ENCODE assay signal across 1 cellular context in the genomic region with DNA sequence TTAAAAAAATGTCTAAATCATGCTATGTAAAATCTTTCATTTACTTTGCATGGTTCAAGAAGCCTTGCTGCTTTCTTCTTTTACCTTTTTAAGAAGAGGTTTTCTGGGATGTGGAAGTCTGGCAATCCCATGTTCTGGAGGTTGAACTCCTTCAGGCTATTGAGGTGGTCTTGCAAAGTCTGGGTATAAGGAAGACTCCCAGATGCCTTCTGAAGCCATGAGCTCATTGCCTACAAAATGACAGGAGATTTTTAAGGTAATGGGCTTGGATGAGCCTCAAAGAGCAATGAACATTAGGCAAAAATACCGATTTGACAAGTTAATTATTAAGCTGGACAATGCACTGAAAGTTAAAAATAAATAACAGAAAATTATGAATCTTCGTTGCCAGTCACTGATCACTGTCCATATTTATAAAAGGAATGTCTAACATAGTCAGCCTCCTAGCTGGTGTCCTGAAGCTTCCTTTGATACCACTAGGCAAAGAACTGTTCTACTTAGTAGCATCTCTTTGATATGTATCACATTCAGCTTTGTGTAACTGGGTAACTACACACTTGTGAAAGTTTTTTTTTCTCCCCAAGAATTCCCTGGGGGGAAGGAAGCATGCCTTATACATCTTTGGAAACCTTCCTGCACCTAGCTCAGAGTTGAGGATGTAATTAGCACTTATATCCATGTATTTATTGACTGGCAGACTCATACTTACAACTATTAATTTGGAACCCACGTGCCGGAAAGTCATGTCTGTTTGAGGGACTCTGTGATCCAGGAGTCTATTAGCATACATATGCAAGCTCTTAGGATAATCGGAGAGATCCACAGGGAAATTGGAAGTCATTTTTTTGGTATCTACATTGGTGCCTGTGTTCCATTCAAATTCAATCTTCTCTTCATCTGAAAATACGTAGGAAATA.
TF ChIP-seq lines count a peak whose summit lies in the region.

No MANE protein-coding gene starts in this region.

TF ChIP-seq in HepG2, 621 proteins besides CTCF, POLR2A, EP300 and RAD21 (continued from another document and continues in another):
- TF ChIP-seq, protein P1, sequence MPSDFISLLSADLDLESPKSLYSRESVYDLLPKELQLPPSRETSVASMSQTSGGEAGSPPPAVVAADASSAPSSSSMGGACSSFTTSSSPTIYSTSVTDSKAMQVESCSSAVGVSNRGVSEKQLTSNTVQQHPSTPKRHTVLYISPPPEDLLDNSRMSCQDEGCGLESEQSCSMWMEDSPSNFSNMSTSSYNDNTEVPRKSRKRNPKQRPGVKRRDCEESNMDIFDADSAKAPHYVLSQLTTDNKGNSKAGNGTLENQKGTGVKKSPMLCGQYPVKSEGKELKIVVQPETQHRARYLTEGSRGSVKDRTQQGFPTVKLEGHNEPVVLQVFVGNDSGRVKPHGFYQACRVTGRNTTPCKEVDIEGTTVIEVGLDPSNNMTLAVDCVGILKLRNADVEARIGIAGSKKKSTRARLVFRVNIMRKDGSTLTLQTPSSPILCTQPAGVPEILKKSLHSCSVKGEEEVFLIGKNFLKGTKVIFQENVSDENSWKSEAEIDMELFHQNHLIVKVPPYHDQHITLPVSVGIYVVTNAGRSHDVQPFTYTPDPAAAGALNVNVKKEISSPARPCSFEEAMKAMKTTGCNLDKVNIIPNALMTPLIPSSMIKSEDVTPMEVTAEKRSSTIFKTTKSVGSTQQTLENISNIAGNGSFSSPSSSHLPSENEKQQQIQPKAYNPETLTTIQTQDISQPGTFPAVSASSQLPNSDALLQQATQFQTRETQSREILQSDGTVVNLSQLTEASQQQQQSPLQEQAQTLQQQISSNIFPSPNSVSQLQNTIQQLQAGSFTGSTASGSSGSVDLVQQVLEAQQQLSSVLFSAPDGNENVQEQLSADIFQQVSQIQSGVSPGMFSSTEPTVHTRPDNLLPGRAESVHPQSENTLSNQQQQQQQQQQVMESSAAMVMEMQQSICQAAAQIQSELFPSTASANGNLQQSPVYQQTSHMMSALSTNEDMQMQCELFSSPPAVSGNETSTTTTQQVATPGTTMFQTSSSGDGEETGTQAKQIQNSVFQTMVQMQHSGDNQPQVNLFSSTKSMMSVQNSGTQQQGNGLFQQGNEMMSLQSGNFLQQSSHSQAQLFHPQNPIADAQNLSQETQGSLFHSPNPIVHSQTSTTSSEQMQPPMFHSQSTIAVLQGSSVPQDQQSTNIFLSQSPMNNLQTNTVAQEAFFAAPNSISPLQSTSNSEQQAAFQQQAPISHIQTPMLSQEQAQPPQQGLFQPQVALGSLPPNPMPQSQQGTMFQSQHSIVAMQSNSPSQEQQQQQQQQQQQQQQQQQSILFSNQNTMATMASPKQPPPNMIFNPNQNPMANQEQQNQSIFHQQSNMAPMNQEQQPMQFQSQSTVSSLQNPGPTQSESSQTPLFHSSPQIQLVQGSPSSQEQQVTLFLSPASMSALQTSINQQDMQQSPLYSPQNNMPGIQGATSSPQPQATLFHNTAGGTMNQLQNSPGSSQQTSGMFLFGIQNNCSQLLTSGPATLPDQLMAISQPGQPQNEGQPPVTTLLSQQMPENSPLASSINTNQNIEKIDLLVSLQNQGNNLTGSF (CRISPR knock-in tag; IDR thresholded peaks at IDR 0.05), result no peak
- no peak for TF ChIP-seq NCOA5 (CRISPR knock-in tag; IDR thresholded peaks at IDR 0.05)
- TF ChIP-seq, protein P2, sequence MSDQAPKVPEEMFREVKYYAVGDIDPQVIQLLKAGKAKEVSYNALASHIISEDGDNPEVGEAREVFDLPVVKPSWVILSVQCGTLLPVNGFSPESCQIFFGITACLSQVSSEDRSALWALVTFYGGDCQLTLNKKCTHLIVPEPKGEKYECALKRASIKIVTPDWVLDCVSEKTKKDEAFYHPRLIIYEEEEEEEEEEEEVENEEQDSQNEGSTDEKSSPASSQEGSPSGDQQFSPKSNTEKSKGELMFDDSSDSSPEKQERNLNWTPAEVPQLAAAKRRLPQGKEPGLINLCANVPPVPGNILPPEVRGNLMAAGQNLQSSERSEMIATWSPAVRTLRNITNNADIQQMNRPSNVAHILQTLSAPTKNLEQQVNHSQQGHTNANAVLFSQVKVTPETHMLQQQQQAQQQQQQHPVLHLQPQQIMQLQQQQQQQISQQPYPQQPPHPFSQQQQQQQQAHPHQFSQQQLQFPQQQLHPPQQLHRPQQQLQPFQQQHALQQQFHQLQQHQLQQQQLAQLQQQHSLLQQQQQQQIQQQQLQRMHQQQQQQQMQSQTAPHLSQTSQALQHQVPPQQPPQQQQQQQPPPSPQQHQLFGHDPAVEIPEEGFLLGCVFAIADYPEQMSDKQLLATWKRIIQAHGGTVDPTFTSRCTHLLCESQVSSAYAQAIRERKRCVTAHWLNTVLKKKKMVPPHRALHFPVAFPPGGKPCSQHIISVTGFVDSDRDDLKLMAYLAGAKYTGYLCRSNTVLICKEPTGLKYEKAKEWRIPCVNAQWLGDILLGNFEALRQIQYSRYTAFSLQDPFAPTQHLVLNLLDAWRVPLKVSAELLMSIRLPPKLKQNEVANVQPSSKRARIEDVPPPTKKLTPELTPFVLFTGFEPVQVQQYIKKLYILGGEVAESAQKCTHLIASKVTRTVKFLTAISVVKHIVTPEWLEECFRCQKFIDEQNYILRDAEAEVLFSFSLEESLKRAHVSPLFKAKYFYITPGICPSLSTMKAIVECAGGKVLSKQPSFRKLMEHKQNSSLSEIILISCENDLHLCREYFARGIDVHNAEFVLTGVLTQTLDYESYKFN (CRISPR knock-in tag; conservative IDR thresholded peaks at IDR 0.05), result 0 out of 2 replicates have a peak, but pooled peaks have one; percentile 27
- peak; percentile 86 for TF ChIP-seq SRSF4 (IDR thresholded peaks at IDR 0.05; ENCODE audit: low read depth, low read length, poor library complexity, severe bottlenecking)
- TF ChIP-seq RBFOX2 (IDR thresholded peaks at IDR 0.05; ENCODE audit: low read depth, low read length), result peak; percentile 76
- TF ChIP-seq, protein P3, sequence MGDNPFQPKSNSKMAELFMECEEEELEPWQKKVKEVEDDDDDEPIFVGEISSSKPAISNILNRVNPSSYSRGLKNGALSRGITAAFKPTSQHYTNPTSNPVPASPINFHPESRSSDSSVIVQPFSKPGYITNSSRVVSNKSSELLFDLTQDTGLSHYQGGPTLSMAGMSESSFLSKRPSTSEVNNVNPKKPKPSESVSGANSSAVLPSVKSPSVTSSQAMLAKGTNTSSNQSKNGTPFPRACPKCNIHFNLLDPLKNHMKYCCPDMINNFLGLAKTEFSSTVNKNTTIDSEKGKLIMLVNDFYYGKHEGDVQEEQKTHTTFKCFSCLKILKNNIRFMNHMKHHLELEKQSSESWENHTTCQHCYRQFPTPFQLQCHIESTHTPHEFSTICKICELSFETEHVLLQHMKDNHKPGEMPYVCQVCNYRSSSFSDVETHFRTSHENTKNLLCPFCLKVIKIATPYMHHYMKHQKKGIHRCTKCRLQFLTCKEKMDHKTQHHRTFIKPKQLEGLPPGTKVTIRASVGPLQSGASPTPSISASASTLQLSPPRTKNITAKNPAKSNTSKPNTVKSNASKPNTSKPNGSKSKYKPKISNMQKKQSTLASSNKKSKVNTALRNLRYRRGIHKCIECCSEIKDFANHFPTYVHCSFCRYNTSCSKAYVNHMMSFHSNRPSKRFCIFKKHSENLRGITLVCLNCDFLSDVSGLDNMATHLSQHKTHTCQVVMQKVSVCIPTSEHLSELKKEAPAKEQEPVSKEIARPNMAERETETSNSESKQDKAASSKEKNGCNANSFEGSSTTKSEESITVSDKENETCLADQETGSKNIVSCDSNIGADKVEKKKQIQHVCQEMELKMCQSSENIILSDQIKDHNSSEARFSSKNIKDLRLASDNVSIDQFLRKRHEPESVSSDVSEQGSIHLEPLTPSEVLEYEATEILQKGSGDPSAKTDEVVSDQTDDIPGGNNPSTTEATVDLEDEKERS (CRISPR knock-in tag; IDR thresholded peaks at IDR 0.05), result no peak
- TF ChIP-seq CEBPG (CRISPR knock-in tag; IDR thresholded peaks at IDR 0.05), result no peak
- TF ChIP-seq, protein P4, sequence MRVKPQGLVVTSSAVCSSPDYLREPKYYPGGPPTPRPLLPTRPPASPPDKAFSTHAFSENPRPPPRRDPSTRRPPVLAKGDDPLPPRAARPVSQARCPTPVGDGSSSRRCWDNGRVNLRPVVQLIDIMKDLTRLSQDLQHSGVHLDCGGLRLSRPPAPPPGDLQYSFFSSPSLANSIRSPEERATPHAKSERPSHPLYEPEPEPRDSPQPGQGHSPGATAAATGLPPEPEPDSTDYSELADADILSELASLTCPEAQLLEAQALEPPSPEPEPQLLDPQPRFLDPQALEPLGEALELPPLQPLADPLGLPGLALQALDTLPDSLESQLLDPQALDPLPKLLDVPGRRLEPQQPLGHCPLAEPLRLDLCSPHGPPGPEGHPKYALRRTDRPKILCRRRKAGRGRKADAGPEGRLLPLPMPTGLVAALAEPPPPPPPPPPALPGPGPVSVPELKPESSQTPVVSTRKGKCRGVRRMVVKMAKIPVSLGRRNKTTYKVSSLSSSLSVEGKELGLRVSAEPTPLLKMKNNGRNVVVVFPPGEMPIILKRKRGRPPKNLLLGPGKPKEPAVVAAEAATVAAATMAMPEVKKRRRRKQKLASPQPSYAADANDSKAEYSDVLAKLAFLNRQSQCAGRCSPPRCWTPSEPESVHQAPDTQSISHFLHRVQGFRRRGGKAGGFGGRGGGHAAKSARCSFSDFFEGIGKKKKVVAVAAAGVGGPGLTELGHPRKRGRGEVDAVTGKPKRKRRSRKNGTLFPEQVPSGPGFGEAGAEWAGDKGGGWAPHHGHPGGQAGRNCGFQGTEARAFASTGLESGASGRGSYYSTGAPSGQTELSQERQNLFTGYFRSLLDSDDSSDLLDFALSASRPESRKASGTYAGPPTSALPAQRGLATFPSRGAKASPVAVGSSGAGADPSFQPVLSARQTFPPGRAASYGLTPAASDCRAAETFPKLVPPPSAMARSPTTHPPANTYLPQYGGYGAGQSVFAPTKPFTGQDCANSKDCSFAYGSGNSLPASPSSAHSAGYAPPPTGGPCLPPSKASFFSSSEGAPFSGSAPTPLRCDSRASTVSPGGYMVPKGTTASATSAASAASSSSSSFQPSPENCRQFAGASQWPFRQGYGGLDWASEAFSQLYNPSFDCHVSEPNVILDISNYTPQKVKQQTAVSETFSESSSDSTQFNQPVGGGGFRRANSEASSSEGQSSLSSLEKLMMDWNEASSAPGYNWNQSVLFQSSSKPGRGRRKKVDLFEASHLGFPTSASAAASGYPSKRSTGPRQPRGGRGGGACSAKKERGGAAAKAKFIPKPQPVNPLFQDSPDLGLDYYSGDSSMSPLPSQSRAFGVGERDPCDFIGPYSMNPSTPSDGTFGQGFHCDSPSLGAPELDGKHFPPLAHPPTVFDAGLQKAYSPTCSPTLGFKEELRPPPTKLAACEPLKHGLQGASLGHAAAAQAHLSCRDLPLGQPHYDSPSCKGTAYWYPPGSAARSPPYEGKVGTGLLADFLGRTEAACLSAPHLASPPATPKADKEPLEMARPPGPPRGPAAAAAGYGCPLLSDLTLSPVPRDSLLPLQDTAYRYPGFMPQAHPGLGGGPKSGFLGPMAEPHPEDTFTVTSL (CRISPR knock-in tag; IDR thresholded peaks at IDR 0.05; ENCODE audit: borderline replicate concordance), result no peak
- TF ChIP-seq ZSCAN31 (CRISPR knock-in tag; IDR thresholded peaks at IDR 0.05; ENCODE audit: low read depth), result no peak
- no peak for TF ChIP-seq ZNF20 (CRISPR knock-in tag; IDR thresholded peaks at IDR 0.05)
- TF ChIP-seq RORA (CRISPR knock-in tag; IDR thresholded peaks at IDR 0.05), result no peak
- TF ChIP-seq, protein P5, sequence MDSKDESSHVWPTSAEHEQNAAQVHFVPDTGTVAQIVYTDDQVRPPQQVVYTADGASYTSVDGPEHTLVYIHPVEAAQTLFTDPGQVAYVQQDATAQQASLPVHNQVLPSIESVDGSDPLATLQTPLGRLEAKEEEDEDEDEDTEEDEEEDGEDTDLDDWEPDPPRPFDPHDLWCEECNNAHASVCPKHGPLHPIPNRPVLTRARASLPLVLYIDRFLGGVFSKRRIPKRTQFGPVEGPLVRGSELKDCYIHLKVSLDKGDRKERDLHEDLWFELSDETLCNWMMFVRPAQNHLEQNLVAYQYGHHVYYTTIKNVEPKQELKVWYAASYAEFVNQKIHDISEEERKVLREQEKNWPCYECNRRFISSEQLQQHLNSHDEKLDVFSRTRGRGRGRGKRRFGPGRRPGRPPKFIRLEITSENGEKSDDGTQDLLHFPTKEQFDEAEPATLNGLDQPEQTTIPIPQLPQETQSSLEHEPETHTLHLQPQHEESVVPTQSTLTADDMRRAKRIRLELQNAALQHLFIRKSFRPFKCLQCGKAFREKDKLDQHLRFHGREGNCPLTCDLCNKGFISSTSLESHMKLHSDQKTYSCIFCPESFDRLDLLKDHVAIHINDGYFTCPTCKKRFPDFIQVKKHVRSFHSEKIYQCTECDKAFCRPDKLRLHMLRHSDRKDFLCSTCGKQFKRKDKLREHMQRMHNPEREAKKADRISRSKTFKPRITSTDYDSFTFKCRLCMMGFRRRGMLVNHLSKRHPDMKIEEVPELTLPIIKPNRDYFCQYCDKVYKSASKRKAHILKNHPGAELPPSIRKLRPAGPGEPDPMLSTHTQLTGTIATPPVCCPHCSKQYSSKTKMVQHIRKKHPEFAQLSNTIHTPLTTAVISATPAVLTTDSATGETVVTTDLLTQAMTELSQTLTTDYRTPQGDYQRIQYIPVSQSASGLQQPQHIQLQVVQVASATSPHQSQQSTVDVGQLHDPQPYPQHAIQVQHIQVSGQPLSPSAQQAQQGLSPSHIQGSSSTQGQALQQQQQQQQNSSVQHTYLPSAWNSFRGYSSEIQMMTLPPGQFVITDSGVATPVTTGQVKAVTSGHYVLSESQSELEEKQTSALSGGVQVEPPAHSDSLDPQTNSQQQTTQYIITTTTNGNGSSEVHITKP (CRISPR knock-in tag; IDR thresholded peaks at IDR 0.05; ENCODE audit: low read depth), result no peak
- TF ChIP-seq ZNF530 (CRISPR knock-in tag; IDR thresholded peaks at IDR 0.05; ENCODE audit: low read depth), result no peak
- TF ChIP-seq ZNF709 (CRISPR knock-in tag; IDR thresholded peaks at IDR 0.05), result no peak
- no peak for TF ChIP-seq TBX2 (CRISPR knock-in tag; IDR thresholded peaks at IDR 0.05; ENCODE audit: borderline replicate concordance)
- TF ChIP-seq MTF2 (CRISPR knock-in tag; IDR thresholded peaks at IDR 0.05; ENCODE audit: borderline replicate concordance), result no peak
- TF ChIP-seq, protein P6, sequence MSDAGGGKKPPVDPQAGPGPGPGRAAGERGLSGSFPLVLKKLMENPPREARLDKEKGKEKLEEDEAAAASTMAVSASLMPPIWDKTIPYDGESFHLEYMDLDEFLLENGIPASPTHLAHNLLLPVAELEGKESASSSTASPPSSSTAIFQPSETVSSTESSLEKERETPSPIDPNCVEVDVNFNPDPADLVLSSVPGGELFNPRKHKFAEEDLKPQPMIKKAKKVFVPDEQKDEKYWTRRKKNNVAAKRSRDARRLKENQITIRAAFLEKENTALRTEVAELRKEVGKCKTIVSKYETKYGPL (CRISPR knock-in tag; IDR thresholded peaks at IDR 0.05), result no peak
- TF ChIP-seq, protein P7, sequence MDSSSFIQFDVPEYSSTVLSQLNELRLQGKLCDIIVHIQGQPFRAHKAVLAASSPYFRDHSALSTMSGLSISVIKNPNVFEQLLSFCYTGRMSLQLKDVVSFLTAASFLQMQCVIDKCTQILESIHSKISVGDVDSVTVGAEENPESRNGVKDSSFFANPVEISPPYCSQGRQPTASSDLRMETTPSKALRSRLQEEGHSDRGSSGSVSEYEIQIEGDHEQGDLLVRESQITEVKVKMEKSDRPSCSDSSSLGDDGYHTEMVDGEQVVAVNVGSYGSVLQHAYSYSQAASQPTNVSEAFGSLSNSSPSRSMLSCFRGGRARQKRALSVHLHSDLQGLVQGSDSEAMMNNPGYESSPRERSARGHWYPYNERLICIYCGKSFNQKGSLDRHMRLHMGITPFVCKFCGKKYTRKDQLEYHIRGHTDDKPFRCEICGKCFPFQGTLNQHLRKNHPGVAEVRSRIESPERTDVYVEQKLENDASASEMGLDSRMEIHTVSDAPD (CRISPR knock-in tag; IDR thresholded peaks at IDR 0.05), result no peak
- TF ChIP-seq KDM4B (CRISPR knock-in tag; IDR thresholded peaks at IDR 0.05), result no peak
- no peak for TF ChIP-seq TCF7 (IDR thresholded peaks at IDR 0.05; ENCODE audit: low read depth)
- no peak for TF ChIP-seq SOX6 (IDR thresholded peaks at IDR 0.05)
- no peak for TF ChIP-seq SOX6 (CRISPR knock-in tag; IDR thresholded peaks at IDR 0.05)
- no peak for TF ChIP-seq ZNF737 (CRISPR knock-in tag; IDR thresholded peaks at IDR 0.05; ENCODE audit: borderline replicate concordance)
- peak; percentile 77 for TF ChIP-seq AGO2 (optimal IDR thresholded peaks at IDR 0.05; ENCODE audit: low read depth, low read length)
- no peak for TF ChIP-seq HCFC1 (IDR thresholded peaks at IDR 0.05; ENCODE audit: low read depth, low read length)
- TF ChIP-seq ZC3H13 (CRISPR knock-in tag; IDR thresholded peaks at IDR 0.05), result no peak
- no peak for TF ChIP-seq SPEN (CRISPR knock-in tag; IDR thresholded peaks at IDR 0.05; ENCODE audit: low read depth)
